In genomic region chr2:31421634-31422033, GRCh38 we compare ENCODE assay signal across 24 cellular contexts. TPM values are rescaled to one million over a fixed set of nuclear protein-coding genes. Genes with fewer than 3 reads are reported as not detected.
"Had no signal": no experiment of that assay in that cellular context is flagged by ENCODE, and none has a peak within 500 bp of the region (broad histone marks: within the 10 kb centered on the region; RNA-seq: fewer than 3 reads in every experiment).

No MANE protein-coding gene starts in this region.

- H3K4me1 ChIP-seq: SJCRH30 had no signal

- H3K27me3 ChIP-seq: SJCRH30 had no signal

- H3K36me3 ChIP-seq: SJCRH30 had no signal

- H3K4me3 ChIP-seq: SJCRH30 had no signal

- FAIRE-seq: HTR-8/SVneo had no signal

- ATAC-seq: Panc1, Right ventricle myocardium inferior, SK-N-SH treated with all-trans-retinoic acid at 6 μM for 48 hours had no signal

- H3K9me3 ChIP-seq: SJCRH30 had no signal

- DNase-seq: KBM-7; NCI-H1048; NCI-H1105; NCI-H1417; NCI-H1436 treated with DMSO at 0.1 percent for 48 hours; NCI-H1694 treated with DMSO at 0.1 percent for 48 hours; NCI-H1930; NCI-H2081; NCI-H2171; NCI-H345; NCI-H446 treated with DMSO at 0.1 percent for 48 hours; NCI-H524; NCI-H526 treated with DMSO at 0.1 percent for 48 hours; NCI-H748 treated with DMSO at 0.1 percent for 48 hours; NK-92 treated with Interleukin-12 subunit alpha and Interleukin-12 subunit beta, amount 100 ng/mL, for 24 hours; SHP77 treated with DMSO at 0.1 percent for 48 hours; SJCRH30 had no signal

- H3K27ac ChIP-seq: HL-60, RWPE1, SJCRH30 had no signal

RNA-seq across cellular contexts. Expression of gene XDH, which starts 7.1 kb away (rescaled TPM):
- total RNA-seq: OCI-LY7, Right ventricle myocardium inferior, SJCRH30 had no signal
